1 cellular context compared by ENCODE assay signal in the genomic region with DNA sequence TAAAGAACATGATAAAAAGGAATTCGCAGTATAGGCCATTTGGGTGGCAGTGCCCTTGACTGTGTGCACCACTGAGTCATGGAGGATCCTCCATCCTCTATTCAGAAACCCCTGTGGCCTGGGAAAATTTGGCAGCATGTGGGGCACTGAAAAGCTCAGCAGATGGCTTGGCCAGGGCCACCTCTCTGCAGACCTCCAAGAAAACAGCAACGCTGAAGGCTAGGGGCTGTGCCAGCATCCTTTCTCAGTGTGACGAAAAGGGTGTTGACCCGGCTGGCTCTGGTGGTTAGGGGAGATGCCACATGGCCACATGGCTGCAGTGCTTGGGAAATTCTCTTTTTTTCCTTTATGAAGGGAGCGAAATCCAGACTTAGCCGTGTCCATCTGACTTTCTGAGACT.
TF ChIP-seq lines count a peak whose summit lies in the region.

No MANE protein-coding gene starts in this region.

TF ChIP-seq in IMR-90, 13 proteins besides CTCF, POLR2A, EP300 and RAD21:
- TF ChIP-seq MXI1 (IDR thresholded peaks at IDR 0.05; ENCODE audit: borderline replicate concordance, low read depth, low read length) = no peak
- TF ChIP-seq RCOR1 (IDR thresholded peaks at IDR 0.05; ENCODE audit: insufficient replicate concordance, low read length) = no peak
- TF ChIP-seq NFE2L2 (IDR thresholded peaks at IDR 0.05; ENCODE audit: low read depth, low read length) = no peak
- TF ChIP-seq RFX5 (IDR thresholded peaks at IDR 0.05; ENCODE audit: low read depth, low read length) = no peak
- TF ChIP-seq, protein P1, sequence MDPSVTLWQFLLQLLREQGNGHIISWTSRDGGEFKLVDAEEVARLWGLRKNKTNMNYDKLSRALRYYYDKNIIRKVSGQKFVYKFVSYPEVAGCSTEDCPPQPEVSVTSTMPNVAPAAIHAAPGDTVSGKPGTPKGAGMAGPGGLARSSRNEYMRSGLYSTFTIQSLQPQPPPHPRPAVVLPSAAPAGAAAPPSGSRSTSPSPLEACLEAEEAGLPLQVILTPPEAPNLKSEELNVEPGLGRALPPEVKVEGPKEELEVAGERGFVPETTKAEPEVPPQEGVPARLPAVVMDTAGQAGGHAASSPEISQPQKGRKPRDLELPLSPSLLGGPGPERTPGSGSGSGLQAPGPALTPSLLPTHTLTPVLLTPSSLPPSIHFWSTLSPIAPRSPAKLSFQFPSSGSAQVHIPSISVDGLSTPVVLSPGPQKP (IDR thresholded peaks at IDR 0.05; ENCODE audit: borderline replicate concordance, low read depth, low read length) = no peak
- no peak for TF ChIP-seq CHD1 (IDR thresholded peaks at IDR 0.05; ENCODE audit: low read depth, low read length)
- no peak for TF ChIP-seq FOS (IDR thresholded peaks at IDR 0.05; ENCODE audit: low read depth, low read length)
- TF ChIP-seq SMC3 (IDR thresholded peaks at IDR 0.05; ENCODE audit: low read depth, low read length) = no peak
- no peak for TF ChIP-seq CEBPB (IDR thresholded peaks at IDR 0.05; ENCODE audit: low read depth, low read length)
- TF ChIP-seq MAFK (IDR thresholded peaks at IDR 0.05; ENCODE audit: low read depth, low read length) = no peak
- TF ChIP-seq, protein P2, sequence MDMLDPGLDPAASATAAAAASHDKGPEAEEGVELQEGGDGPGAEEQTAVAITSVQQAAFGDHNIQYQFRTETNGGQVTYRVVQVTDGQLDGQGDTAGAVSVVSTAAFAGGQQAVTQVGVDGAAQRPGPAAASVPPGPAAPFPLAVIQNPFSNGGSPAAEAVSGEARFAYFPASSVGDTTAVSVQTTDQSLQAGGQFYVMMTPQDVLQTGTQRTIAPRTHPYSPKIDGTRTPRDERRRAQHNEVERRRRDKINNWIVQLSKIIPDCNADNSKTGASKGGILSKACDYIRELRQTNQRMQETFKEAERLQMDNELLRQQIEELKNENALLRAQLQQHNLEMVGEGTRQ (IDR thresholded peaks at IDR 0.05; ENCODE audit: low read depth, low read length) = no peak
- no peak for TF ChIP-seq MAZ (IDR thresholded peaks at IDR 0.05; ENCODE audit: borderline replicate concordance, low read depth, low read length)
- no peak for TF ChIP-seq BHLHE40 (IDR thresholded peaks at IDR 0.05; ENCODE audit: low read depth, low read length)
TF ChIP-seq in IMR-90: peak in this region for 0.
